11 cellular contexts compared by ENCODE assay signal in genomic region chr16:75340715-75341500, GRCh38.
DNase-seq lines count a peak whose midpoint lies in the region; ATAC-seq and TF ChIP-seq lines count a peak whose summit lies in the region.
"Had no signal": no experiment of that assay in that cellular context is flagged by ENCODE, and none has a peak within 500 bp of the region (broad histone marks: within the 10 kb centered on the region; RNA-seq: fewer than 3 reads in every experiment).

No MANE protein-coding gene starts in this region.

- H3K27me3 Mint-ChIP-seq in GM23338 (ENCODE audit: insufficient read depth, low read depth, poor library complexity): peaks cover 6% of the 10 kb centered on the region

- no peak overlapping the region for H3K4me3 ChIP-seq in GM23338
- no peak overlapping the region for H3K4me3 ChIP-seq in brain microvascular endothelial cell (ENCODE audit: low read depth, low read length)
- H3K4me3 ChIP-seq in smooth muscle cell: no peak overlapping the region
- H3K4me3 ChIP-seq: coronary artery, prostate gland had no signal

- peaks cover 5% of the 10 kb centered on the region for H3K36me3 Mint-ChIP-seq in GM23338 (ENCODE audit: low read depth)

- TF ChIP-seq CTCF in GM23338 (conservative IDR thresholded peaks at IDR 0.05; ENCODE audit: low read depth in 2 of 2) (no peak), brain microvascular endothelial cell (IDR thresholded peaks at IDR 0.05; ENCODE audit: low read depth, low read length, missing control alignments) (no peak), smooth muscle cell (IDR thresholded peaks at IDR 0.05; ENCODE audit: borderline replicate concordance, insufficient read depth, poor library complexity, severe bottlenecking) (no peak), GM13977 (IDR thresholded peaks at IDR 0.05; ENCODE audit: extremely low read depth, insufficient read depth, missing control alignments) (no peak)

- ATAC-seq in GM23338 (no peak; the same call in 2 of the 3 replicates), GM19397 (IDR thresholded peaks at IDR 0.05; ENCODE audit: unreplicated experiment) (no peak)

- H3K4me1 Mint-ChIP-seq in GM23338: peaks cover 22% of the 10 kb centered on the region

- H2AFZ ChIP-seq in GM23338 (no peak overlapping the region), smooth muscle cell (ENCODE audit: low read depth) (no peak overlapping the region)

- 34% methylated on average over 2 of the region's 2 CpGs for WGBS in smooth muscle cell (ENCODE audit: low lambda C conversion rate)

- no peak overlapping the region for H3K27ac Mint-ChIP-seq in GM23338

- H3K4me3 Mint-ChIP-seq in GM23338: no peak overlapping the region

- H3K9me2 ChIP-seq in GM23338 (ENCODE audit: insufficient read depth): no peaks in the 10 kb centered on the region; the same call in 1 of the 2 replicates

- no peak overlapping the region for H3K9ac ChIP-seq in smooth muscle cell (ENCODE audit: low read depth)

- no peaks in the 10 kb centered on the region for H3K9me3 Mint-ChIP-seq in GM23338

- DNase-seq in GM23338 (ENCODE audit: low spot score) (peak; percentile 35), brain microvascular endothelial cell (peak; percentile 10), islet precursor cell (peak; percentile 96), smooth muscle cell (lab: John Stamatoyannopoulos, UW; ENCODE audit: unreplicated experiment) (no peak), NCI-H1105 treated with DMSO at 0.1 percent for 48 hours (lab: John Stamatoyannopoulos, UW) (no peak), GM13977 (ENCODE audit: low spot score) (no peak), NCI-H187 (lab: John Stamatoyannopoulos, UW) (no peak)
- DNase-seq: activated T-cell treated with anti-CD3 and anti-CD28 coated beads for 4 hours had no signal

- H3K9me3 ChIP-seq in smooth muscle cell (replicated peaks; ENCODE audit: low read depth): no peaks in the 10 kb centered on the region
- H3K9me3 ChIP-seq: prostate gland had no signal

- H3F3A ChIP-seq in GM23338 (replicated peaks; ENCODE audit: low read depth) (no peaks in the 10 kb centered on the region; the same call in 1 of the 2 replicates), smooth muscle cell (ENCODE audit: low read depth) (peaks cover 11% of the 10 kb centered on the region)

- H3K27me3 ChIP-seq in GM23338 (ENCODE audit: insufficient read depth): no peaks in the 10 kb centered on the region
- no peaks in the 10 kb centered on the region for H3K27me3 ChIP-seq in brain microvascular endothelial cell (replicated peaks)
- H3K27me3 ChIP-seq in smooth muscle cell (ENCODE audit: low read depth): no peaks in the 10 kb centered on the region

- H3K4me2 ChIP-seq in GM23338 (peak overlapping the region; percentile 46), smooth muscle cell (no peak overlapping the region)

- H3K4me1 ChIP-seq in GM23338 (ENCODE audit: insufficient read depth): peaks cover 21% of the 10 kb centered on the region
- peaks cover 18% of the 10 kb centered on the region for H3K4me1 ChIP-seq in smooth muscle cell (ENCODE audit: low read depth)

- H3K27ac ChIP-seq in GM23338 (ENCODE audit: low read depth) (peak overlapping the region; percentile 33; the same call in 1 of the 2 replicates), brain microvascular endothelial cell (peak overlapping the region; percentile 52), smooth muscle cell (ENCODE audit: low read depth) (peak overlapping the region; percentile 46)

- H3K36me3 ChIP-seq in GM23338 (ENCODE audit: insufficient read depth) (no peaks in the 10 kb centered on the region), brain microvascular endothelial cell (replicated peaks) (no peaks in the 10 kb centered on the region), smooth muscle cell (ENCODE audit: low read depth) (no peaks in the 10 kb centered on the region)
- H3K36me3 ChIP-seq: prostate gland had no signal

- H3K79me2 ChIP-seq in GM23338 (replicated peaks; ENCODE audit: insufficient read depth) (no peaks in the 10 kb centered on the region), smooth muscle cell (ENCODE audit: low read depth) (no peaks in the 10 kb centered on the region)

- in situ Hi-C loops in brain microvascular endothelial cell (cut with HindIII; ENCODE audit: low pct_ligation_motif_present, low sequenced_read_pairs) (no loop called here), GM13977 (cut with MboI; ENCODE audit: low pct_unique_long_range_greater_than_20kb, low sequenced_read_pairs, unreplicated experiment) (no loop called here)

- H4K20me1 ChIP-seq in GM23338 (replicated peaks; ENCODE audit: insufficient read depth) (no peaks in the 10 kb centered on the region; the same call in 1 of the 2 replicates), smooth muscle cell (ENCODE audit: low read depth) (peaks cover 3% of the 10 kb centered on the region)

TF ChIP-seq in GM23338, 12 proteins besides CTCF, POLR2A, EP300 and RAD21:
- no peak for TF ChIP-seq EZH2 (IDR thresholded peaks at IDR 0.05; ENCODE audit: low read depth, unreplicated experiment)
- TF ChIP-seq, protein P1, sequence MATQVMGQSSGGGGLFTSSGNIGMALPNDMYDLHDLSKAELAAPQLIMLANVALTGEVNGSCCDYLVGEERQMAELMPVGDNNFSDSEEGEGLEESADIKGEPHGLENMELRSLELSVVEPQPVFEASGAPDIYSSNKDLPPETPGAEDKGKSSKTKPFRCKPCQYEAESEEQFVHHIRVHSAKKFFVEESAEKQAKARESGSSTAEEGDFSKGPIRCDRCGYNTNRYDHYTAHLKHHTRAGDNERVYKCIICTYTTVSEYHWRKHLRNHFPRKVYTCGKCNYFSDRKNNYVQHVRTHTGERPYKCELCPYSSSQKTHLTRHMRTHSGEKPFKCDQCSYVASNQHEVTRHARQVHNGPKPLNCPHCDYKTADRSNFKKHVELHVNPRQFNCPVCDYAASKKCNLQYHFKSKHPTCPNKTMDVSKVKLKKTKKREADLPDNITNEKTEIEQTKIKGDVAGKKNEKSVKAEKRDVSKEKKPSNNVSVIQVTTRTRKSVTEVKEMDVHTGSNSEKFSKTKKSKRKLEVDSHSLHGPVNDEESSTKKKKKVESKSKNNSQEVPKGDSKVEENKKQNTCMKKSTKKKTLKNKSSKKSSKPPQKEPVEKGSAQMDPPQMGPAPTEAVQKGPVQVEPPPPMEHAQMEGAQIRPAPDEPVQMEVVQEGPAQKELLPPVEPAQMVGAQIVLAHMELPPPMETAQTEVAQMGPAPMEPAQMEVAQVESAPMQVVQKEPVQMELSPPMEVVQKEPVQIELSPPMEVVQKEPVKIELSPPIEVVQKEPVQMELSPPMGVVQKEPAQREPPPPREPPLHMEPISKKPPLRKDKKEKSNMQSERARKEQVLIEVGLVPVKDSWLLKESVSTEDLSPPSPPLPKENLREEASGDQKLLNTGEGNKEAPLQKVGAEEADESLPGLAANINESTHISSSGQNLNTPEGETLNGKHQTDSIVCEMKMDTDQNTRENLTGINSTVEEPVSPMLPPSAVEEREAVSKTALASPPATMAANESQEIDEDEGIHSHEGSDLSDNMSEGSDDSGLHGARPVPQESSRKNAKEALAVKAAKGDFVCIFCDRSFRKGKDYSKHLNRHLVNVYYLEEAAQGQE (IDR thresholded peaks at IDR 0.05; ENCODE audit: unreplicated experiment): no peak
- TF ChIP-seq ZNF114 (CRISPR knock-in tag; IDR thresholded peaks at IDR 0.05): no peak
- no peak for TF ChIP-seq CREB1 (CRISPR knock-in tag; IDR thresholded peaks at IDR 0.05; ENCODE audit: low read depth)
- no peak for TF ChIP-seq STAT1 (IDR thresholded peaks at IDR 0.05; ENCODE audit: unreplicated experiment)
- TF ChIP-seq ZNF331 (CRISPR knock-in tag; IDR thresholded peaks at IDR 0.05; ENCODE audit: low read depth): no peak
- TF ChIP-seq NANOG (IDR thresholded peaks at IDR 0.05; ENCODE audit: borderline replicate concordance): no peak
- no peak for TF ChIP-seq EZH2phosphoT487 (IDR thresholded peaks at IDR 0.05; ENCODE audit: unreplicated experiment)
- no peak for TF ChIP-seq JUNB (IDR thresholded peaks at IDR 0.05; ENCODE audit: unreplicated experiment)

Comparison
In these comparisons a context has a peak if more than half of its experiments do, and no peak if none do; other contexts are left out.
1. DNase-seq: peak in GM23338 (single experiment), brain microvascular endothelial cell (single experiment) and islet precursor cell (single experiment); none in smooth muscle cell (single experiment), NCI-H1105 treated with DMSO at 0.1 percent for 48 hours (single experiment), GM13977 (single experiment) and NCI-H187 (0 of 2).
2. Peak in every context shown above with its lines, with median percentiles within 50 percentile points of each other: H3K27ac ChIP-seq.